Comparison of ENCODE assay signal across 16 cellular contexts in the genomic region with DNA sequence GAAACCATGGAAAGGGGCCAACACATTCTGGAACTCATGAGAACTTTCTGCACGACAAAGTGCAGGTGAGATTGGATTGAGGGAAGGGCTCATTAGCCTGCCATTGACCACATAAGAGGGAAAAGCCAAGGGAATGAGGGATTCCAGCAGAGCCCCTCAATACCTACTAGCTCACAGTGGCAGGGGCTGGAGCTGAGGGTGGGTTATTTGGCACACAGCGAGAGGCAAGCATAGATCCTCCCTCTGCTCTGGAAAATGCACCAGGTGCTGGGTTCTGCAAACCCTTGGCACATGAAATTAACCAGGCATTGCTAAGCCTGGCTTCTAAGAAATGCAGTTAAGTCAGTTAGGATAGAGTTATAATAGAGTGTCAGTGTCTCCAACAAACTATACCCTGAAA.
DNase-seq lines count a peak whose midpoint lies in the region; ATAC-seq and TF ChIP-seq lines count a peak whose summit lies in the region.
"Had no signal": no experiment of that assay in that cellular context is flagged by ENCODE, and none has a peak within 500 bp of the region (broad histone marks: within the 10 kb centered on the region; RNA-seq: fewer than 3 reads in every experiment).

No MANE protein-coding gene starts in this region.

- H3K36me3 ChIP-seq in IMR-90 (ENCODE audit: control insufficient read depth, insufficient read depth, low read length): peaks cover 2% of the 10 kb centered on the region; the same call in 1 of the 2 replicates
- H3K36me3 ChIP-seq: BE2C, BLaER1 had no signal

- no peak overlapping the region; the same call in 1 of the 2 replicates for H4K91ac ChIP-seq in IMR-90 (ENCODE audit: insufficient read depth, low read depth, low read length)

- no peaks in the 10 kb centered on the region for H3K9me3 ChIP-seq in IMR-90 (ENCODE audit: control insufficient read depth, insufficient read depth, low read length)
- H3K9me3 ChIP-seq: BE2C, BLaER1 had no signal

- peak overlapping the region; percentile 79 for H2BK120ac ChIP-seq in IMR-90 (ENCODE audit: low read depth, low read length)

- 0 out of 4 replicates have a peak, but pooled peaks cover 0 to 3% of the 10 kb centered on the region in 2 experiments for H3K79me1 ChIP-seq in IMR-90 (ENCODE audit: low read depth in 1 of 2, low read length in 2 of 2)

- no peaks in the 10 kb centered on the region for H3K36me3 Mint-ChIP-seq in activated naive CD8-positive, alpha-beta T cell treated with anti-CD3 and anti-CD28 coated beads for 36 hours
- H3K36me3 Mint-ChIP-seq: CD14-positive monocyte; CD4-positive, alpha-beta memory T cell; CD4-positive, CD25-positive, alpha-beta regulatory T cell; CD8-positive, alpha-beta memory T cell had no signal

- TF ChIP-seq RAD21 in IMR-90 (IDR thresholded peaks at IDR 0.05; ENCODE audit: low read length): no peak

- H3K27ac Mint-ChIP-seq in activated naive CD8-positive, alpha-beta T cell treated with anti-CD3 and anti-CD28 coated beads for 36 hours: no peak overlapping the region
- H3K27ac Mint-ChIP-seq: CD14-positive monocyte; CD4-positive, alpha-beta memory T cell; CD4-positive, CD25-positive, alpha-beta regulatory T cell; CD8-positive, alpha-beta memory T cell had no signal

- CTCF ChIA-PET in IMR-90 (lab: Yijun Ruan, JAX) (interaction anchor here (1.0 to 1.1 kb wide), 2 partner anchors 75 to 145 kb away, joined by 3 to 4 read pairs; no protein-coding TSS in a partner anchor), RWPE1 (lab: Yijun Ruan, JAX) (interaction anchor here (0.6 kb wide), 2 partner anchors 9 to 139 kb away, joined by 3 to 5 read pairs; no protein-coding TSS in a partner anchor)

- H3K23ac ChIP-seq in IMR-90 (ENCODE audit: low read depth, low read length): no peak overlapping the region

- H3K9ac ChIP-seq in IMR-90 (ENCODE audit: low read depth, low read length): no peak overlapping the region
- H3K9ac ChIP-seq: BLaER1 had no signal

- H2AK9ac ChIP-seq in IMR-90 (replicated peaks; ENCODE audit: low read depth, low read length, poor library complexity): peak overlapping the region; percentile 15

- H3K4me2 ChIP-seq in IMR-90 (ENCODE audit: low read depth, low read length): no peak overlapping the region
- H3K4me2 ChIP-seq: BLaER1 had no signal

- H3K9me3 Mint-ChIP-seq in activated naive CD8-positive, alpha-beta T cell treated with anti-CD3 and anti-CD28 coated beads for 36 hours: no peaks in the 10 kb centered on the region
- H3K9me3 Mint-ChIP-seq: CD14-positive monocyte; CD4-positive, alpha-beta memory T cell; CD4-positive, CD25-positive, alpha-beta regulatory T cell; CD8-positive, alpha-beta memory T cell had no signal

- H3K27ac ChIP-seq in IMR-90 (ENCODE audit: insufficient read depth, low read length) (no peak overlapping the region), RWPE1 (peak overlapping the region; percentile 34; the same call in 1 of the 2 replicates)
- H3K27ac ChIP-seq: BLaER1 had no signal

- H2AFZ ChIP-seq in IMR-90 (replicated peaks; ENCODE audit: low read length, poor library complexity): peak overlapping the region; percentile 37

- POLR2A ChIA-PET in IMR-90 (lab: Charles Lee; ENCODE audit: unreplicated experiment): no interaction called here
- POLR2A ChIA-PET in RWPE1 (lab: Yijun Ruan, JAX; ENCODE audit: low non-redundant PET): no interaction called here

- intact Hi-C loops in IMR-90 (cut with micrococcal nuclease): loop anchor here (1.0 to 2.0 kb wide), 3 partner anchors 69 to 151 kb away; no protein-coding TSS in a partner anchor

- in situ Hi-C loops in IMR-90 (cut with MboI; ENCODE audit: low sequenced_read_pairs): no loop called here

- H4K5ac ChIP-seq in IMR-90 (ENCODE audit: low read depth, low read length): no peak overlapping the region

- TF ChIP-seq POLR2A in IMR-90 (IDR thresholded peaks at IDR 0.05; ENCODE audit: low read depth, low read length): no peak

- no peak overlapping the region for H3K4me3 Mint-ChIP-seq in activated naive CD8-positive, alpha-beta T cell treated with anti-CD3 and anti-CD28 coated beads for 36 hours
- H3K4me3 Mint-ChIP-seq: CD14-positive monocyte; CD4-positive, alpha-beta memory T cell; CD4-positive, CD25-positive, alpha-beta regulatory T cell; CD8-positive, alpha-beta memory T cell had no signal

- TF ChIP-seq CTCF in IMR-90 (conservative IDR thresholded peaks at IDR 0.05; ENCODE audit: low read depth, low read length): no peak
- no peak for TF ChIP-seq CTCF in RWPE1 (conservative IDR thresholded peaks at IDR 0.05; ENCODE audit: low read depth)

- H2BK15ac ChIP-seq in IMR-90 (ENCODE audit: low read depth, low read length): no peak overlapping the region; the same call in 2 of the 3 replicates

- H3K4me1 ChIP-seq in IMR-90 (ENCODE audit: control insufficient read depth, insufficient read depth, low read length): peaks cover 13% of the 10 kb centered on the region
- H3K4me1 ChIP-seq: BE2C had no signal

- H3K4ac ChIP-seq in IMR-90 (ENCODE audit: low read depth, low read length): peak overlapping the region; percentile 41

- no peaks in the 10 kb centered on the region for H4K20me1 ChIP-seq in IMR-90 (ENCODE audit: insufficient read depth, low read length)
- H4K20me1 ChIP-seq: BLaER1 had no signal

- no peak overlapping the region for H3K4me3 ChIP-seq in IMR-90 (ENCODE audit: insufficient read depth, low read depth, low read length)
- H3K4me3 ChIP-seq: BLaER1 had no signal

- peak overlapping the region; percentile 65; the same call in 1 of the 2 replicates for H2AK5ac ChIP-seq in IMR-90 (ENCODE audit: low read depth, low read length)

- H3K14ac ChIP-seq in IMR-90 (replicated peaks; ENCODE audit: low read depth, low read length): peak overlapping the region; percentile 34; the same call in 1 of the 2 replicates

- peaks cover 8% of the 10 kb centered on the region for H3K9me1 ChIP-seq in IMR-90 (ENCODE audit: insufficient read depth, low read length)

- H3K27me3 Mint-ChIP-seq in activated naive CD8-positive, alpha-beta T cell treated with anti-CD3 and anti-CD28 coated beads for 36 hours: no peaks in the 10 kb centered on the region

- no peak overlapping the region for H2BK5ac ChIP-seq in IMR-90 (ENCODE audit: low read depth, low read length, poor library complexity, severe bottlenecking)

- BruUV-seq in IMR-90 (replicated peaks; lab: Mats Ljungman, UMichigan): no TSS peak

- H3K27me3 ChIP-seq in IMR-90 (ENCODE audit: control insufficient read depth, insufficient read depth, low read length): no peaks in the 10 kb centered on the region
- H3K27me3 ChIP-seq: BE2C, BLaER1 had no signal

- no CpG with 5 or more reads among the region's 2 CpGs for WGBS in IMR-90 (ENCODE audit: extremely low coverage in 2 of 2, insufficient read length in 1 of 2), 2 experiments

- H3K4me1 Mint-ChIP-seq in activated naive CD8-positive, alpha-beta T cell treated with anti-CD3 and anti-CD28 coated beads for 36 hours: peaks cover 4% of the 10 kb centered on the region
- H3K4me1 Mint-ChIP-seq: CD14-positive monocyte; CD4-positive, alpha-beta memory T cell; CD4-positive, CD25-positive, alpha-beta regulatory T cell; CD8-positive, alpha-beta memory T cell had no signal

- H3K56ac ChIP-seq in IMR-90 (ENCODE audit: extremely low read depth, insufficient read depth, low read length): no peak overlapping the region

- H3K18ac ChIP-seq in IMR-90 (ENCODE audit: low read depth, low read length): no peak overlapping the region

- dilution Hi-C loops in IMR-90 (cut with HindIII; ENCODE audit: low sequenced_read_pairs, unreplicated experiment): no loop called here

- ATAC-seq in IMR-90 (ENCODE audit: low read depth) (no peak), GM18861 (IDR thresholded peaks at IDR 0.05; ENCODE audit: unreplicated experiment) (no peak)

- H4K8ac ChIP-seq in IMR-90 (ENCODE audit: low read depth in 2 of 2, low read length in 2 of 2): no peak overlapping the region; a peak in 1 of 4 replicates

- H2BK20ac ChIP-seq in IMR-90 (ENCODE audit: low read depth, low read length): peak overlapping the region; percentile 62

- DNase-seq in IMR-90 (no peak), RWPE1 (ENCODE audit: low spot score) (no peak)
- DNase-seq in stimulated activated CD4-positive, alpha-beta T cell treated with anti-CD3 and anti-CD28 coated beads, Interleukin-4, amount 100 ng/mL, for 1 hour: no peak
- no peak for DNase-seq in activated naive CD8-positive, alpha-beta T cell treated with anti-CD3 and anti-CD28 coated beads for 36 hours
- DNase-seq: 8988T; BE2C; CD4-positive, alpha-beta memory T cell; CD8-positive, alpha-beta memory T cell; COR-L47; DMS153; DMS79; DND-41 had no signal

TF ChIP-seq in IMR-90, 13 proteins besides CTCF, POLR2A, EP300 and RAD21 (continues in another document):
- TF ChIP-seq MAZ (IDR thresholded peaks at IDR 0.05; ENCODE audit: borderline replicate concordance, low read depth, low read length) (no peak), RCOR1 (IDR thresholded peaks at IDR 0.05; ENCODE audit: insufficient replicate concordance, low read length) (no peak), BHLHE40 (IDR thresholded peaks at IDR 0.05; ENCODE audit: low read depth, low read length) (no peak), USF2 (IDR thresholded peaks at IDR 0.05; ENCODE audit: low read depth, low read length) (no peak), RFX5 (IDR thresholded peaks at IDR 0.05; ENCODE audit: low read depth, low read length) (no peak), CEBPB (IDR thresholded peaks at IDR 0.05; ENCODE audit: low read depth, low read length) (no peak), FOS (IDR thresholded peaks at IDR 0.05; ENCODE audit: low read depth, low read length) (no peak), CHD1 (IDR thresholded peaks at IDR 0.05; ENCODE audit: low read depth, low read length) (no peak), MXI1 (IDR thresholded peaks at IDR 0.05; ENCODE audit: borderline replicate concordance, low read depth, low read length) (no peak), MAFK (IDR thresholded peaks at IDR 0.05; ENCODE audit: low read depth, low read length) (no peak)
- TF ChIP-seq, protein P1, sequence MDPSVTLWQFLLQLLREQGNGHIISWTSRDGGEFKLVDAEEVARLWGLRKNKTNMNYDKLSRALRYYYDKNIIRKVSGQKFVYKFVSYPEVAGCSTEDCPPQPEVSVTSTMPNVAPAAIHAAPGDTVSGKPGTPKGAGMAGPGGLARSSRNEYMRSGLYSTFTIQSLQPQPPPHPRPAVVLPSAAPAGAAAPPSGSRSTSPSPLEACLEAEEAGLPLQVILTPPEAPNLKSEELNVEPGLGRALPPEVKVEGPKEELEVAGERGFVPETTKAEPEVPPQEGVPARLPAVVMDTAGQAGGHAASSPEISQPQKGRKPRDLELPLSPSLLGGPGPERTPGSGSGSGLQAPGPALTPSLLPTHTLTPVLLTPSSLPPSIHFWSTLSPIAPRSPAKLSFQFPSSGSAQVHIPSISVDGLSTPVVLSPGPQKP (IDR thresholded peaks at IDR 0.05; ENCODE audit: borderline replicate concordance, low read depth, low read length): no peak
